12 cellular contexts compared by ENCODE assay signal in the genomic region with DNA sequence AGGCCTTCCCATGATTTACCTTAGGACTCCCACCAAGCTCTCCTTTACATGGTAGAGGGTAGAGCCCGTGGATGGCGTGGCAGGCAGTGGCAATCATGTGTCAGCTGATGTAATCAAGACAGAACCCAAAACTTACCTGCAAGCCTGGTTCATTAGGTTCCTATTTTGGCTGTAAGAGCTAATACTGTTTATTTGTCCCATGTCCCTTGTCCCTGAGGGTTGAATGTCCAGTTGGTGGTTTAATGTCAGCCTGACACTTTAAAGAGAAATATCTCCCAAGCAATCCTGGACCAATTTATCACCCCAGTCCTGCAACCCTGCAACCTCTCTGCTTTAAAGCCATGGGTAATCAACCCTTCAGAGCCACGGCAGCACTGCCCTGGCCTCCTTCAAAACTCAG. TPM values are rescaled to one million over a fixed set of nuclear protein-coding genes. Genes with fewer than 3 reads are reported as not detected.
"Had no signal": no experiment of that assay in that cellular context is flagged by ENCODE, and none has a peak within 500 bp of the region (broad histone marks: within the 10 kb centered on the region; RNA-seq: fewer than 3 reads in every experiment).

No MANE protein-coding gene starts in this region.

- H2AFZ ChIP-seq: GM23248, GM23338 had no signal

- H3K4me2 ChIP-seq: GM23338 had no signal

- H3K4me1 ChIP-seq: HAP-1 had no signal

- H3K27ac ChIP-seq: GM23248 had no signal

- H3K4me3 Mint-ChIP-seq: GM23338, H9, HFFc6 had no signal

- H3K9ac ChIP-seq: GM23248 had no signal

- DNase-seq: GM23248, GOT3, H7, H9, HCEC 1CT, HFFc6 had no signal

- FAIRE-seq: H1, H54 had no signal

- ATAC-seq: GM23338, HCT116 had no signal

- H3K9me3 ChIP-seq: HAP-1 had no signal

- H3K4me3 ChIP-seq: GM23248, GM23338, HAP-1 had no signal

- H3K36me3 ChIP-seq: HAP-1 had no signal

- H3K9me3 Mint-ChIP-seq: GM23338, H9, HFFc6 had no signal

- H3K27ac Mint-ChIP-seq: GM23338, H9, HFFc6 had no signal

RNA-seq across cellular contexts. Expression of a gene that starts 6.0 kb away (rescaled TPM):
- total RNA-seq: GM23248, GM23338, H1, H4, H7, H9, HFFc6 had no signal
- polyA plus RNA-seq: GM23248, GM23338 had no signal

RNA-seq across cellular contexts. Expression of a gene that starts 36.3 kb away (rescaled TPM):
- total RNA-seq: H4, HFFc6 had no signal
